In the genomic region with DNA sequence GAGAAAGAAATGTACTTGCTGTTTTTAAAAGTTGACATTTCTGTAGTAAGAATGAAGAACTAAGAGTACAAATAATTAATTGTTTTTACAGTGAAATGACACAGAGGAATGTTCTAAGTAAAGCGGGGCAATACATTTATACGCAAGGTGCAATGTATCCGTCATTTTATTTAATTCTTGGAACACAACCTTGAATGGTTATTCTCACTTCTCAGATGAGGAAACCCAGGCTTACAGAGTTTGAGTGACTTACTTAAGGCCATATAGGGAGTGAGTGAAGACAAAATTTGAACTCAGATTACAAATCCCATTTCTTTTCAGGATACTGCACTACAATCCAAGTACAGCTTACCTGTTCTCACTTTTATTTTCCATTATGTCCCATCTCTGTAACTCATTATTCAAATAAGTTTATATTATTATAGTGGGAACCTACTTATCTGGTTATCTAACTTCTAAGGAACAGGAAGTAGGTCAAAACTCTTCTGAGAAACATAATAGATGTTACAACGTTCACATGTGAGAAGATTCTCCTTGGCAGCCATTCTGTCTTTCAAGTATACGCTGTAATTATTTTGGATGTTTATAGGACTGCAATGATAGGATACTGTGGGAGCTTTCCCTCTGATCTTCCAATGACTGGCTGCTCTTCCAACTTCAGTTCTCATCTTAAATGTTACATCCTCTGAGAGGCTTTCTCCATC, we compare ENCODE assay signal across 1 cellular context.
TF ChIP-seq lines count a peak whose summit lies in the region.

No MANE protein-coding gene starts in this region.

TF ChIP-seq in SK-N-SH treated with all-trans-retinoic acid at 6 μM for 48 hours, 23 proteins besides CTCF, POLR2A, EP300 and RAD21 (continued from another document):
- TF ChIP-seq TSHZ2 (CRISPR knock-in tag; IDR thresholded peaks at IDR 0.05) (no peak), CREB5 (CRISPR knock-in tag; IDR thresholded peaks at IDR 0.05; ENCODE audit: low read depth) (no peak), PATZ1 (CRISPR knock-in tag; IDR thresholded peaks at IDR 0.05; ENCODE audit: borderline replicate concordance) (no peak), ZNF565 (CRISPR knock-in tag; conservative IDR thresholded peaks at IDR 0.05; ENCODE audit: low read depth) (no peak)
